Comparison of ENCODE assay signal across 2 cellular contexts in genomic region chr16:2469399-2470233, GRCh38.
TF ChIP-seq lines count a peak whose summit lies in the region.

No MANE protein-coding gene starts in this region.

TF ChIP-seq in SK-N-SH, 30 proteins besides CTCF, POLR2A, EP300 and RAD21:
- TF ChIP-seq MXI1 (IDR thresholded peaks at IDR 0.05; ENCODE audit: low read depth, low read length) (0 out of 2 replicates have a peak, but pooled peaks have one; percentile 63), JUND (IDR thresholded peaks at IDR 0.05) (no peak), TCF12 (IDR thresholded peaks at IDR 0.05) (0 out of 2 replicates have a peak, but pooled peaks have one; percentile 3)

TF ChIP-seq in SK-N-SH treated with all-trans-retinoic acid at 6 μM for 48 hours, 23 proteins besides CTCF, POLR2A, EP300 and RAD21:
- TF ChIP-seq POU6F1 (CRISPR knock-in tag; IDR thresholded peaks at IDR 0.05; ENCODE audit: borderline replicate concordance, low read depth), result no peak
- no peak for TF ChIP-seq ZNF70 (CRISPR knock-in tag; IDR thresholded peaks at IDR 0.05)
- TF ChIP-seq GLIS3 (CRISPR knock-in tag; IDR thresholded peaks at IDR 0.05), result no peak
- TF ChIP-seq ZFP3 (CRISPR knock-in tag; IDR thresholded peaks at IDR 0.05), result no peak
- no peak for TF ChIP-seq TSHZ2 (CRISPR knock-in tag; IDR thresholded peaks at IDR 0.05)
- TF ChIP-seq TCF4 (CRISPR knock-in tag; IDR thresholded peaks at IDR 0.05; ENCODE audit: borderline replicate concordance), result no peak
- no peak for TF ChIP-seq ARNTL (CRISPR knock-in tag; IDR thresholded peaks at IDR 0.05; ENCODE audit: borderline replicate concordance, low read depth)
- TF ChIP-seq ISL1 (CRISPR knock-in tag; IDR thresholded peaks at IDR 0.05), result no peak
- TF ChIP-seq ESRRG (CRISPR knock-in tag; IDR thresholded peaks at IDR 0.05), result no peak
- no peak for TF ChIP-seq PPARA (CRISPR knock-in tag; IDR thresholded peaks at IDR 0.05; ENCODE audit: borderline replicate concordance)
- TF ChIP-seq CREB5 (CRISPR knock-in tag; IDR thresholded peaks at IDR 0.05; ENCODE audit: low read depth), result no peak
- TF ChIP-seq ZNF8 (CRISPR knock-in tag; IDR thresholded peaks at IDR 0.05), result no peak
- TF ChIP-seq CSRNP3 (CRISPR knock-in tag; IDR thresholded peaks at IDR 0.05), result no peak
- TF ChIP-seq OSR1 (CRISPR knock-in tag; IDR thresholded peaks at IDR 0.05), result no peak
- TF ChIP-seq CSDC2 (CRISPR knock-in tag; IDR thresholded peaks at IDR 0.05), result no peak
- no peak for TF ChIP-seq ZNF565 (CRISPR knock-in tag; conservative IDR thresholded peaks at IDR 0.05; ENCODE audit: low read depth)
- no peak for TF ChIP-seq SNAI2 (CRISPR knock-in tag; IDR thresholded peaks at IDR 0.05)
- no peak for TF ChIP-seq ZC3H10 (CRISPR knock-in tag; IDR thresholded peaks at IDR 0.05)
- TF ChIP-seq BACH2 (CRISPR knock-in tag; IDR thresholded peaks at IDR 0.05; ENCODE audit: borderline replicate concordance), result no peak
- no peak for TF ChIP-seq ZFP30 (CRISPR knock-in tag; IDR thresholded peaks at IDR 0.05)
